ENCODE assay signal across 8 cellular contexts in the genomic region with DNA sequence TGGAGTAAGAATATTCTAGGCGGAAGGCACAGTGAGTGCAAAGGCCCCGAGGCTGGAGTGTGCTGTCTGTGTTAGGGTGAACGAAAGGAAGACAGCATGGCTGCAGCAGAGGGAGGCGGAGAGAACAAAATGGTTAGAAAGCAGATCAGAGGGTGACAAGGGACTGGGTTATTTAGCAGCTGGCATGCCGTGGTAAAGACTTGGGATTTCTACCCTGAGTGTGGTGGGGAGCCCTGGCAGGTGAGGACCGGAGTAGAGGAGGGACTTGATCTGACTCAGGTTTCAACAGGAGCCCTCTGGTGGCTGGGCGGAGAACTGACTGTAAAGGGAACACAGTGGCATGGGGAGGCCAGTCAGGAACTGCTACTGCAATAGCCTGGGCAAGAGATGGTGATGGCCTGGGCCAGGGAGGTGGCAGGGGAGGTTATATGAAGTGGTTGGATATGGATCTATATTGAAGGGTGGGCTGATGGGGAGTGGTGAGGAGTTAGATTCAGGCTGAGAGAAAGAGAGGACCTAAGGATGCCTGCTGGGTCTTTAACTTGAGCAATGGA. TPM values are rescaled to one million over a fixed set of nuclear protein-coding genes. Genes with fewer than 3 reads are reported as not detected.
DNase-seq lines count a peak whose midpoint lies in the region; ATAC-seq and TF ChIP-seq lines count a peak whose summit lies in the region.

No MANE protein-coding gene starts in this region.

- no peak for ATAC-seq in GM19452 (IDR thresholded peaks at IDR 0.05; ENCODE audit: unreplicated experiment)

- no peak overlapping the region for H3K4me3 Mint-ChIP-seq in endodermal cell

- DNase-seq in GM12864 (ENCODE audit: low read depth) (peak; percentile 61), HuH-7 (ENCODE audit: low spot score) (peak; percentile 52), NOMO-1 treated with dmso at 0.1 percent for 144 hours (lab: John Stamatoyannopoulos, UW; ENCODE audit: unreplicated experiment) (peak; percentile 75), endodermal cell (peak; percentile 99), middle frontal gyrus (ENCODE audit: extremely low spot score, low spot score) (peak; percentile 23)
- peak; percentile 65 to 89 (median 84) for DNase-seq in activated CD8-positive, alpha-beta memory T cell treated with anti-CD3 and anti-CD28 coated beads for 48 hours (ENCODE audit: low read depth in 2 of 3, low spot score in 2 of 3)
- peak; percentile 95 for DNase-seq in stimulated activated CD8-positive, alpha-beta memory T cell treated with anti-CD3 and anti-CD28 coated beads, Interleukin-4, amount 100 ng/mL, for 48 hours

- no peak overlapping the region for H3K27ac Mint-ChIP-seq in endodermal cell

- no peaks in the 10 kb centered on the region for H3K9me3 Mint-ChIP-seq in endodermal cell

- no peak overlapping the region for H3K4me3 ChIP-seq in GM12864 (ENCODE audit: low read depth, low read length)
- no peak overlapping the region for H3K4me3 ChIP-seq in endodermal cell (ENCODE audit: low read length)

- TF ChIP-seq CTCF in GM12864 (IDR thresholded peaks at IDR 0.05; ENCODE audit: low read depth, low read length, missing control alignments) (peak; percentile 95), endodermal cell (conservative IDR thresholded peaks at IDR 0.05) (peak; percentile 89)

- H3K9ac ChIP-seq in endodermal cell (ENCODE audit: extremely low read depth, low read length, poor library complexity, severe bottlenecking): no peak overlapping the region

- H3K27ac ChIP-seq in endodermal cell (ENCODE audit: low read depth, low read length): no peak overlapping the region

- no peaks in the 10 kb centered on the region for H3K27me3 ChIP-seq in endodermal cell (ENCODE audit: control insufficient read depth, insufficient read depth, low read length, poor library complexity, severe bottlenecking)

- no peaks in the 10 kb centered on the region for H3K4me1 ChIP-seq in endodermal cell (ENCODE audit: control insufficient read depth, insufficient read depth, low read length)

- H3K9me3 ChIP-seq in endodermal cell (ENCODE audit: control insufficient read depth, low read length): no peaks in the 10 kb centered on the region

- no peaks in the 10 kb centered on the region for H3K27me3 Mint-ChIP-seq in endodermal cell (ENCODE audit: insufficient read depth)

- H3K36me3 ChIP-seq in endodermal cell (ENCODE audit: control insufficient read depth, insufficient read depth, low read length): no peaks in the 10 kb centered on the region

- 67 to 76% methylated on average over 6 to 7 of the region's 7 CpGs for whole genome bisulfite sequencing in endodermal cell (ENCODE audit: insufficient coverage in 1 of 2, insufficient read length in 1 of 2), 2 experiments

- no peaks in the 10 kb centered on the region for H3K36me3 Mint-ChIP-seq in endodermal cell (ENCODE audit: low read depth)

- H3K4me1 Mint-ChIP-seq in endodermal cell: peaks cover 1% of the 10 kb centered on the region

RNA-seq across cellular contexts. Expression of a gene that starts 38.0 kb away (rescaled TPM):
- total RNA-seq in endodermal cell: 10 to 100 TPM; 43.9 to 65.3 TPM
- 46.6 TPM for polyA plus RNA-seq in endodermal cell (2013, experiment 1 of 2)
- polyA plus RNA-seq in endodermal cell (2013, experiment 2 of 2): 45.2 TPM

RNA-seq across cellular contexts. Expression of a gene that starts 49.6 kb away (rescaled TPM):
- 10 to 100 TPM; 13.8 to 20.1 TPM for total RNA-seq in endodermal cell
- polyA plus RNA-seq in endodermal cell (2013, experiment 1 of 2): 13.9 TPM
- 13.1 TPM for polyA plus RNA-seq in endodermal cell (2013, experiment 2 of 2)

RNA-seq across cellular contexts. Expression of a gene that starts 50.0 kb away (rescaled TPM):
- total RNA-seq in endodermal cell: 1 to 10 TPM in 1 of 2 donors, under 1 TPM in 1; 0.95 to 1.6 TPM
- polyA plus RNA-seq in endodermal cell (2013, experiment 1 of 2): 0.43 TPM
- 0.41 TPM for polyA plus RNA-seq in endodermal cell (2013, experiment 2 of 2)

Comparison
In these comparisons a context has a peak if more than half of its experiments do, and no peak if none do; other contexts are left out.
1. DNase-seq: peak in every context shown above with its lines; median percentile 99 in endodermal cell; 95 in stimulated activated CD8-positive, alpha-beta memory T cell treated with anti-CD3 and anti-CD28 coated beads, Interleukin-4, amount 100 ng/mL, for 48 hours; 84 in activated CD8-positive, alpha-beta memory T cell treated with anti-CD3 and anti-CD28 coated beads for 48 hours; 75 in NOMO-1 treated with dmso at 0.1 percent for 144 hours; 61 in GM12864; 52 in HuH-7; 23 in middle frontal gyrus.